In the genomic region with DNA sequence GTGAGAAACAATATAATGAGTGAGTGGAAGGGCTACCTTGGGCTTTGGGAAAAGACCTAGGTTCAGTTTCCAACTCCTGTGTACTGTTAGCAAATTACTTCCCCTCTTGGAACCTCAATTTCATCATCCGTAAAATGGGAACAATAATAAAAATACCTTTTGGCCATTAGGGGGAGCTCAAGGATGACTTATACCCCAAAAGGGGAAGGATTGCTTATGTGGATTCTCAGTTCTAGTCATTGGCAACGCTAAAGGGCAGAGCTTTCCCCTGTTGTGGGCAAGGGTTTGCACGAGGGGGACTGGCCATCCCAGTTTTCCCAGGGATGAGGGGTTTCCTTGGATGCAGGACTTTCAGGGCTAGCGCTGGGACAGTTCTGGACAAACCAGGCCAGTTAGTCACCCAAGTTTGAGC, we compare ENCODE assay signal across 8 cellular contexts. TPM values are rescaled to one million over a fixed set of nuclear protein-coding genes. Genes with fewer than 3 reads are reported as not detected.
DNase-seq lines count a peak whose midpoint lies in the region; ATAC-seq and TF ChIP-seq lines count a peak whose summit lies in the region.

No MANE protein-coding gene starts in this region.

- peak; percentile 50 for TF ChIP-seq CTCF in left ventricle myocardium inferior (IDR thresholded peaks at IDR 0.05; ENCODE audit: borderline replicate concordance)
- TF ChIP-seq CTCF in right atrium auricular region (IDR thresholded peaks at IDR 0.05) = peak in 1 of 2 donors; percentile 64

- no peaks in the 10 kb centered on the region for H3K9me3 Mint-ChIP-seq in memory B cell

- H3K36me3 Mint-ChIP-seq in memory B cell = no peaks in the 10 kb centered on the region

- intact Hi-C loops in left ventricle myocardium inferior (cut with micrococcal nuclease) = loop anchor here (10.0 kb wide), 1 partner anchor 182 kb away; no protein-coding TSS in a partner anchor

- ATAC-seq in HG02884 (IDR thresholded peaks at IDR 0.05; ENCODE audit: unreplicated experiment) (peak; percentile 31), memory B cell (ENCODE audit: low read depth) (peak; percentile 21)

- H3K27me3 ChIP-seq in left ventricle myocardium inferior (ENCODE audit: low read depth) (no peaks in the 10 kb centered on the region), right atrium auricular region (no peaks in the 10 kb centered on the region)

- H3K4me1 ChIP-seq in left ventricle myocardium inferior = peaks cover 23% of the 10 kb centered on the region
- peaks cover 0 to 11% of the 10 kb centered on the region in 2 donors for H3K4me1 ChIP-seq in right atrium auricular region

- H3K36me3 ChIP-seq in left ventricle myocardium inferior (no peaks in the 10 kb centered on the region), right atrium auricular region (no peaks in the 10 kb centered on the region)

- no peak overlapping the region for H3K4me3 Mint-ChIP-seq in memory B cell

- H3K4me1 Mint-ChIP-seq in memory B cell = peaks cover 12% of the 10 kb centered on the region

- H3K4me3 ChIP-seq in left ventricle myocardium inferior (no peak overlapping the region), right atrium auricular region (no peak overlapping the region)

- H3K27ac ChIP-seq in left ventricle myocardium inferior (replicated peaks) (no peak overlapping the region), right atrium auricular region (no peak overlapping the region)

- H3K9me3 ChIP-seq in left ventricle myocardium inferior (replicated peaks) (no peaks in the 10 kb centered on the region), right atrium auricular region (no peaks in the 10 kb centered on the region)

- no peak for DNase-seq in left ventricle myocardium inferior
- DNase-seq in right atrium auricular region (ENCODE audit: low spot score) = no peak
- DNase-seq in NOMO-1 (lab: John Stamatoyannopoulos, UW; ENCODE audit: unreplicated experiment in 2 of 2) = peak; percentile 27 to 73
- peak; percentile 19 for DNase-seq in cerebellar cortex (ENCODE audit: low spot score)
- DNase-seq in memory B cell (ENCODE audit: low spot score in 2 of 2) = peak; percentile 22 to 64
- no peak for DNase-seq in activated T-cell treated with anti-CD3 and anti-CD28 coated beads for 4 hours
- DNase-seq in stimulated activated CD4-positive, alpha-beta T cell treated with anti-CD3 and anti-CD28 coated beads, Interleukin-15, amount 100 ng/mL, for 24 hours = no peak

- no peak overlapping the region for H3K27ac Mint-ChIP-seq in memory B cell

- no peaks in the 10 kb centered on the region for H3K27me3 Mint-ChIP-seq in memory B cell

RNA-seq across cellular contexts. Expression of gene COMMD9, which starts 3.1 kb away (rescaled TPM):
- total RNA-seq in left ventricle myocardium inferior (58.0 TPM), right atrium auricular region (10 to 100 TPM; 26.3 to 32.8 TPM)

RNA-seq across cellular contexts. Expression of gene PRR5L, which starts 3.8 kb away (rescaled TPM):
- 1.3 TPM for total RNA-seq in left ventricle myocardium inferior
- total RNA-seq in right atrium auricular region = 1 to 10 TPM; 1.3 to 6.8 TPM

Comparison
In these comparisons a context has a peak if more than half of its experiments do, and no peak if none do; other contexts are left out.
1. DNase-seq: peak in NOMO-1 (2 of 2), cerebellar cortex (single experiment) and memory B cell (2 of 2); none in left ventricle myocardium inferior (single experiment), right atrium auricular region (single experiment), activated T-cell treated with anti-CD3 and anti-CD28 coated beads for 4 hours (single experiment) and stimulated activated CD4-positive, alpha-beta T cell treated with anti-CD3 and anti-CD28 coated beads, Interleukin-15, amount 100 ng/mL, for 24 hours (single experiment).